8 cellular contexts compared by ENCODE assay signal in genomic region chr19:9323919-9324583, GRCh38. TPM values are rescaled to one million over a fixed set of nuclear protein-coding genes. Genes with fewer than 3 reads are reported as not detected.
A peak's percentile ranks its signal among the peaks of the same experiment; 100 is the strongest.
DNase-seq lines count a peak whose midpoint lies in the region; ATAC-seq, FAIRE-seq and TF ChIP-seq lines count a peak whose summit lies in the region.

Gene ZNF559, plus strand, starts transcription at chr19:9324179. Its CDS starts 14,371 bp downstream, at chr19:9338550.

- WGBS in pancreas, 2 donors: 1% methylated on average over 48 of the region's 48 CpGs
- WGBS in thyroid gland, 2 donors: 1% methylated on average over 39 to 42 of the region's 48 CpGs

- peak within 1 kb of the TSS; percentile 86 for H3K27ac Mint-ChIP-seq in activated naive CD8-positive, alpha-beta T cell

- ATAC-seq in HG02610 (IDR thresholded peaks at IDR 0.05; ENCODE audit: unreplicated experiment): peak; percentile 96
- ATAC-seq in pancreas: peak; percentile 96 to 99 (median 98)

- no peaks in the 10 kb centered on the region for H3K36me3 ChIP-seq in pancreas
- peaks cover 0 to 2% of the 10 kb centered on the region in 2 donors for H3K36me3 ChIP-seq in thyroid gland

- peak within 1 kb of the TSS; percentile 68 for H3K4me3 ChIP-seq in GM12865 (ENCODE audit: low read depth, low read length)
- peak within 1 kb of the TSS; percentile 57 to 83 (median 70) for H3K4me3 ChIP-seq in pancreas
- peak within 1 kb of the TSS; percentile 57 to 68 (median 58) for H3K4me3 ChIP-seq in thyroid gland (replicated peaks in 1 of 3)

- intact Hi-C loops in head of caudate nucleus (cut with DNase I): loop anchor here (1.0 kb wide), 1 partner anchor 15 kb away; the partner anchor contains the start of gene ZNF699
- intact Hi-C loops in pancreas (cut with DNase I): no loop called here
- intact Hi-C loops in thyroid gland (cut with DNase I): loop anchor here (10.0 kb wide), 1 partner anchor 471 kb away; no protein-coding TSS in a partner anchor

- peaks cover 31% of the 10 kb centered on the region for H3K4me1 Mint-ChIP-seq in activated naive CD8-positive, alpha-beta T cell (ENCODE audit: low read depth)

- H3K27ac ChIP-seq in pancreas (peak within 1 kb of the TSS; percentile 13 to 82 (median 72)), thyroid gland (peak within 1 kb of the TSS; percentile 76 to 85 (median 84))

- FAIRE-seq in pancreas (lab: Jason Lieb, UNC): peak; percentile 56

- peaks cover 9% of the 10 kb centered on the region for H3K9me3 Mint-ChIP-seq in activated naive CD8-positive, alpha-beta T cell (ENCODE audit: low read depth)

- H3K9me3 ChIP-seq in pancreas (no peaks in the 10 kb centered on the region), thyroid gland (no peaks in the 10 kb centered on the region)

- no peaks in the 10 kb centered on the region for H3K27me3 Mint-ChIP-seq in activated naive CD8-positive, alpha-beta T cell

- TF ChIP-seq CTCF in GM12865 (IDR thresholded peaks at IDR 0.05; ENCODE audit: insufficient read depth, low read depth, low read length, missing control alignments) (peak; percentile 31), pancreas (IDR thresholded peaks at IDR 0.05) (peak in 1 of 4 donors; percentile 15), thyroid gland (IDR thresholded peaks at IDR 0.05) (peak in 3 of 6 experiments; percentile 26 to 45 (median 37))

- peak within 1 kb of the TSS; percentile 93 for H3K4me3 Mint-ChIP-seq in activated naive CD8-positive, alpha-beta T cell

- DNase-seq in GM12865 (ENCODE audit: low read depth) (peak; percentile 97), NCI-H1092 treated with DMSO at 0.1 percent for 48 hours (lab: John Stamatoyannopoulos, UW) (peak; percentile 95), SKM-1 treated with dmso at 0.1 percent for 144 hours (lab: John Stamatoyannopoulos, UW; ENCODE audit: unreplicated experiment) (peak; percentile 92), head of caudate nucleus (peak; percentile 76 to 95 (median 90)), pancreas (peak; percentile 87 to 99 (median 93)), thyroid gland (peak; percentile 93 to 94)

- H3K27me3 ChIP-seq in pancreas (no peaks in the 10 kb centered on the region), thyroid gland (no peaks in the 10 kb centered on the region)

- no peaks in the 10 kb centered on the region for H3K4me1 ChIP-seq in pancreas
- H3K4me1 ChIP-seq in thyroid gland: peaks cover 0 to 12% of the 10 kb centered on the region in 2 donors

- TF ChIP-seq POLR2A in thyroid gland (IDR thresholded peaks at IDR 0.05): peak in 1 of 2 donors; percentile 54

- peaks cover 30% of the 10 kb centered on the region for H3K36me3 Mint-ChIP-seq in activated naive CD8-positive, alpha-beta T cell

RNA-seq across cellular contexts. Expression of gene ZNF559, which starts in this region (rescaled TPM):
- 10 to 100 TPM in 1 of 6 donors, 1 to 10 TPM in 5; 3.2 to 13.0 (median 5.7) TPM for total RNA-seq in pancreas
- 10 to 100 TPM; 14.9 to 19.4 TPM for polyA plus RNA-seq in pancreas
- 10 to 100 TPM; 20.6 to 55.8 (median 29.1) TPM for total RNA-seq in thyroid gland

Comparison
In these comparisons a context has a peak if more than half of its experiments do, and no peak if none do; other contexts are left out.
1. Peak in every context shown above with its lines: DNase-seq, ATAC-seq, H3K4me3 ChIP-seq and H3K27ac ChIP-seq.
2. intact Hi-C loops: an anchor here in head of caudate nucleus (1.0 kb wide) and thyroid gland (10.0 kb wide); none called in pancreas.